Comparison of ENCODE assay signal across 18 cellular contexts in genomic region chr15:28075482-28076029, GRCh38. TPM values are rescaled to one million over a fixed set of nuclear protein-coding genes. Genes with fewer than 3 reads are reported as not detected.
"Had no signal": no experiment of that assay in that cellular context is flagged by ENCODE, and none has a peak within 500 bp of the region (broad histone marks: within the 10 kb centered on the region; RNA-seq: fewer than 3 reads in every experiment).

No MANE protein-coding gene starts in this region.

- ATAC-seq: activated CD4-positive, alpha-beta T cell treated with anti-CD3 and anti-CD28 coated beads for 36 hours; activated T-helper 17 cell treated with anti-CD3 and anti-CD28 coated beads, Interleukin-2, amount 50 U/mL, for 72 hours; lower lobe of right lung; natural killer cell; pancreas; stimulated activated naive B cell treated with anti-CD40 and anti-IgM and Interleukin-4, amounts not matched to agents 10 μg/mL and 1 μg/mL and 100 μg/mL, for 72 hours; upper lobe of right lung; WTC11 had no signal

- DNase-seq: activated CD4-positive, alpha-beta T cell treated with anti-CD3 and anti-CD28 coated beads for 36 hours; activated CD4-positive, alpha-beta T cell treated with anti-CD3 and anti-CD28 coated beads, Interleukin-2, amount 50 U/mL, for 48 hours; activated naive CD4-positive, alpha-beta T cell; activated naive CD8-positive, alpha-beta T cell treated with anti-CD3 and anti-CD28 coated beads for 36 hours; amniotic stem cell; dermis blood vessel endothelial cell; effector memory CD4-positive, alpha-beta T cell; esophagus squamous epithelium; lower lobe of right lung; natural killer cell; pancreas; stimulated activated naive B cell treated with anti-CD40 and anti-IgM and Interleukin-4, amounts not matched to agents 10 μg/mL and 1 μg/mL and 100 μg/mL, for 72 hours; upper lobe of right lung had no signal

RNA-seq across cellular contexts. Expression of gene OCA2, which starts 23.6 kb away (rescaled TPM):
- total RNA-seq: activated CD4-positive, alpha-beta T cell treated with anti-CD3 and anti-CD28 coated beads for 36 hours; activated naive CD8-positive, alpha-beta T cell treated with anti-CD3 and anti-CD28 coated beads for 36 hours; activated T-helper 17 cell treated with anti-CD3 and anti-CD28 coated beads, Interleukin-2, amount 50 U/mL, for 72 hours; dermis blood vessel endothelial cell; endothelial cell of umbilical vein; glomerular endothelial cell; mesenteric fat pad had no signal
- polyA plus RNA-seq: endothelial cell of umbilical vein had no signal
